ENCODE assay signal across 1 cellular context in genomic region chr9:108626743-108627142, GRCh38.
TF ChIP-seq lines count a peak whose summit lies in the region.

No MANE protein-coding gene starts in this region.

TF ChIP-seq in K562, 482 proteins besides CTCF, POLR2A, EP300 and RAD21 (continued from another document):
- TF ChIP-seq MGA (IDR thresholded peaks at IDR 0.05) (0 out of 2 replicates have a peak, but pooled peaks have one; percentile 13), FOXJ2 (tag; IDR thresholded peaks at IDR 0.05) (no peak)
TF ChIP-seq in K562: peak in this region for 3.
